In the genomic region with DNA sequence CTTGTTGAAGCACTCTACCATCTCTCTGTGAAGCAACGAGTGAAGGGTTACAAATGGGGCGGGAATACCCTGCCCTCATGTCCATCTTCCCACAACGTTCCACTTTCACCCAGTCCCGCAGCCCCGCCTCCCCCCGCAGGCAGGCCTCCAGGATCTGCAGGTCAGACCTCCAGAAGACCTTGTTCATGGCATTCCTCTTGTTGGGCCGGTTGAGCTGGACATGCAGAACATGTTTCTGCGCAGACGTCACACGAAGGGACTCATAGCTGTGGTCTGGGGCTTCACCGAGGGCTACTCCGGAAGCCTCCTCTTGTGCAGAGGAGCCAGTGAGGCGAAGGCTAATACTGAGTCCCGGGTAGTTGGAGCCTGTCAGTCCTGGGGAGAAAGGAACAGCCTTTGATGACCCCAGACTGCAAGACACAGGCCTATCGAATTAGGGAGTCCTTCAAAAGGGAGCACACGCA, we compare ENCODE assay signal across 8 cellular contexts. TPM values are rescaled to one million over a fixed set of nuclear protein-coding genes. Genes with fewer than 3 reads are reported as not detected.
DNase-seq lines count a peak whose midpoint lies in the region; ATAC-seq, FAIRE-seq and TF ChIP-seq lines count a peak whose summit lies in the region.

No MANE protein-coding gene starts in this region.

- FAIRE-seq in pancreas (lab: Jason Lieb, UNC) = no peak

- DNase-seq in AG08396 (ENCODE audit: low spot score) (peak; percentile 90), GM12865 (ENCODE audit: low read depth) (peak; percentile 85), NCI-H2227 (lab: John Stamatoyannopoulos, UW; ENCODE audit: unreplicated experiment) (peak; percentile 82), amniotic epithelial cell (ENCODE audit: low read depth) (peak; percentile 99), heart right ventricle (peak; percentile 54 to 75), pancreas (peak; percentile 77 to 88 (median 80)), NK-92 (lab: John Stamatoyannopoulos, UW; ENCODE audit: unreplicated experiment) (no peak)

- intact Hi-C loops in heart right ventricle (cut with DNase I) = loop anchor here in 6 of 10 donors (1.0 to 10.0 kb wide), 7 partner anchors 18 to 196 kb away; a partner anchor contains a TSS
- intact Hi-C loops in pancreas (cut with DNase I) = no loop called here

- H3K27me3 ChIP-seq in heart right ventricle (no peaks in the 10 kb centered on the region), pancreas (no peaks in the 10 kb centered on the region)

- H3K36me3 ChIP-seq in heart right ventricle = peaks cover 0 to 60% (median 30%) of the 10 kb centered on the region in 9 donors
- peaks cover 0 to 18% (median 3%) of the 10 kb centered on the region in 3 donors for H3K36me3 ChIP-seq in pancreas

- WGBS in heart right ventricle, 2 donors = 3 to 4% methylated on average over 16 of the region's 16 CpGs
- WGBS in pancreas, 2 donors = 0% methylated on average over 16 of the region's 16 CpGs

- ATAC-seq in HG02798 (IDR thresholded peaks at IDR 0.05; ENCODE audit: poor library complexity, unreplicated experiment) (peak; percentile 41), heart right ventricle (peak; percentile 35 to 67 (median 62)), pancreas (peak; percentile 55 to 74 (median 66))

- H3K4me1 ChIP-seq in heart right ventricle (peaks cover 8 to 55% (median 40%) of the 10 kb centered on the region in 9 donors), pancreas (peaks cover 13 to 18% (median 16%) of the 10 kb centered on the region in 3 donors)

- H3K9me3 ChIP-seq in heart right ventricle (no peaks in the 10 kb centered on the region), pancreas (no peaks in the 10 kb centered on the region)

- H3K27ac ChIP-seq in heart right ventricle = peak overlapping the region; percentile 86 to 99 (median 94)
- peak overlapping the region; percentile 71 to 94 (median 85) for H3K27ac ChIP-seq in pancreas

- TF ChIP-seq CTCF in GM12865 (IDR thresholded peaks at IDR 0.05; ENCODE audit: insufficient read depth, low read depth, low read length, missing control alignments) (no peak), heart right ventricle (IDR thresholded peaks at IDR 0.05) (no peak), pancreas (IDR thresholded peaks at IDR 0.05) (no peak)

- H3K4me3 ChIP-seq in GM12865 (ENCODE audit: low read depth, low read length) (peak overlapping the region; percentile 82), heart right ventricle (peak overlapping the region; percentile 64 to 92 (median 74)), pancreas (peak overlapping the region; percentile 44 to 71 (median 56))

RNA-seq across cellular contexts. Expression of a gene that starts 0.4 kb away (rescaled TPM):
- 100 to 1,000 TPM; 418 to 987 (median 671) TPM for total RNA-seq in heart right ventricle
- 1,000 to 10,000 TPM in 1 of 2 donors, 100 to 1,000 TPM in 1; 446 to 1,208 TPM for polyA plus RNA-seq in heart right ventricle
- 100 to 1,000 TPM in 1 of 6 donors, 10 to 100 TPM in 5; 70.7 to 126 (median 92.5) TPM for total RNA-seq in pancreas
- 100 to 1,000 TPM; 112 to 197 TPM for polyA plus RNA-seq in pancreas

RNA-seq across cellular contexts. Expression of a gene that starts 18.4 kb away (rescaled TPM):
- total RNA-seq in heart right ventricle (1 to 10 TPM in 2 of 10 donors, under 1 TPM in 6, not detected in 2; 0.16 to 2.0 (median 0.81) TPM), pancreas (10 to 100 TPM; 14.2 to 87.7 (median 63.7) TPM)
- polyA plus RNA-seq in heart right ventricle (1 to 10 TPM in 1 of 2 donors, under 1 TPM in 1; 0.30 to 2.6 TPM), pancreas (100 to 1,000 TPM in 1 of 2 donors, 10 to 100 TPM in 1; 80.9 to 135 TPM)

RNA-seq across cellular contexts. Expression of a gene that starts 18.6 kb away (rescaled TPM):
- total RNA-seq in heart right ventricle = 100 to 1,000 TPM; 134 to 196 (median 170) TPM
- 100 to 1,000 TPM; 130 to 181 TPM for polyA plus RNA-seq in heart right ventricle
- total RNA-seq in pancreas = 100 to 1,000 TPM in 4 of 6 donors, 10 to 100 TPM in 2; 97.0 to 161 (median 129) TPM
- polyA plus RNA-seq in pancreas = 100 to 1,000 TPM in 1 of 2 donors, 10 to 100 TPM in 1; 89.2 to 128 TPM

RNA-seq across cellular contexts. Expression of a gene that starts 42.2 kb away (rescaled TPM):
- total RNA-seq in heart right ventricle = under 1 TPM in 1 of 10 donors, not detected in 9; 0.60 TPM
- polyA plus RNA-seq in heart right ventricle = under 1 TPM in 1 of 2 donors, not detected in 1; 0.19 TPM
- not detected for total RNA-seq in pancreas
- polyA plus RNA-seq in pancreas = under 1 TPM in 1 of 2 donors, not detected in 1; 0.38 TPM

RNA-seq across cellular contexts. Expression of a gene that starts 46.9 kb away (rescaled TPM):
- total RNA-seq in heart right ventricle (1 to 10 TPM; 1.6 to 7.0 (median 2.8) TPM), pancreas (10 to 100 TPM in 4 of 6 donors, 1 to 10 TPM in 2; 6.5 to 16.9 (median 10.5) TPM)
- polyA plus RNA-seq in heart right ventricle (10 to 100 TPM in 1 of 2 donors, 1 to 10 TPM in 1; 4.6 to 14.5 TPM), pancreas (10 to 100 TPM; 17.6 to 26.2 TPM)

Comparison
In these comparisons a context has a peak if more than half of its experiments do, and no peak if none do; other contexts are left out.
1. RNA of a gene that starts 18.4 kb away (total RNA-seq): 14.2 to 87.7 TPM in pancreas; 0.16 to 2.0 TPM in heart right ventricle; every median in the first group is over 4 times any median in the second.
2. intact Hi-C loops: an anchor here in heart right ventricle (1.0 to 10.0 kb wide); none called in pancreas.
3. Peak in every context shown above with its lines, with median percentiles within 50 percentile points of each other: H3K4me3 ChIP-seq and ATAC-seq.